15 cellular contexts compared by ENCODE assay signal in genomic region chr10:909831-910230, GRCh38. TPM values are rescaled to one million over a fixed set of nuclear protein-coding genes. Genes with fewer than 3 reads are reported as not detected.
DNase-seq lines count a peak whose midpoint lies in the region; ATAC-seq, FAIRE-seq and TF ChIP-seq lines count a peak whose summit lies in the region.
"Had no signal": no experiment of that assay in that cellular context is flagged by ENCODE, and none has a peak within 500 bp of the region (broad histone marks: within the 10 kb centered on the region; RNA-seq: fewer than 3 reads in every experiment).

No MANE protein-coding gene starts in this region.

- H3K27me3 Mint-ChIP-seq in astrocyte (ENCODE audit: low read depth, unreplicated experiment) (no peaks in the 10 kb centered on the region), CD14-positive monocyte (ENCODE audit: low read depth in 3 of 3) (peaks cover 0 to 5% (median 0%) of the 10 kb centered on the region in 3 donors)
- H3K27me3 Mint-ChIP-seq: naive B cell had no signal

- H4K20me1 ChIP-seq in astrocyte (ENCODE audit: insufficient read depth, low read length) (peaks cover 80% of the 10 kb centered on the region), PC-3 (ENCODE audit: low read length) (no peaks in the 10 kb centered on the region)

- H3K9me2 ChIP-seq in PC-3 (replicated peaks; ENCODE audit: low read length) = no peaks in the 10 kb centered on the region

- POLR2A ChIA-PET in PC-3 (lab: Charles Lee; ENCODE audit: unreplicated experiment) = no interaction called here

- H3K36me3 ChIP-seq in astrocyte (ENCODE audit: insufficient read depth, low read length) (peaks cover 3% of the 10 kb centered on the region), vagina (peaks cover 0 to 9% of the 10 kb centered on the region in 2 donors), Peyer's patch (peaks cover 0 to 19% (median 0%) of the 10 kb centered on the region in 3 donors), PC-3 (ENCODE audit: low read depth, low read length) (no peaks in the 10 kb centered on the region)

- H3K9me3 ChIP-seq in astrocyte (ENCODE audit: insufficient read depth, low read depth, low read length) (no peaks in the 10 kb centered on the region), right cardiac atrium (ENCODE audit: control insufficient read depth, low read length) (no peaks in the 10 kb centered on the region), vagina (no peaks in the 10 kb centered on the region), Peyer's patch (no peaks in the 10 kb centered on the region), PC-3 (ENCODE audit: low read length) (no peaks in the 10 kb centered on the region)
- H3K9me3 ChIP-seq: suprapubic skin had no signal

- TF ChIP-seq CTCF in astrocyte (IDR thresholded peaks at IDR 0.05; ENCODE audit: insufficient read depth, low read depth, low read length) (no peak), CD14-positive monocyte (IDR thresholded peaks at IDR 0.05) (no peak), vagina (IDR thresholded peaks at IDR 0.05) (no peak), Peyer's patch (IDR thresholded peaks at IDR 0.05) (no peak), PC-3 (conservative IDR thresholded peaks at IDR 0.05; ENCODE audit: low read depth, low read length) (no peak)

- intact Hi-C loops in right cardiac atrium (cut with DNase I) (no loop called here), CD14-positive monocyte (cut with micrococcal nuclease) (no loop called here), vagina (cut with DNase I) (no loop called here), PC-3 (cut with micrococcal nuclease) (no loop called here)

- H3K4me3 Mint-ChIP-seq in astrocyte (ENCODE audit: unreplicated experiment) (no peak overlapping the region), CD14-positive monocyte (no peak overlapping the region)
- H3K4me3 Mint-ChIP-seq: naive B cell; T-helper 1 cell treated with Interleukin-12 subunit alpha and Interleukin-12 subunit beta and Interleukin-4 antibody, amounts not matched to agents 30 μg/mL and 1 μg/mL, for 36 hours had no signal

- H3K4me2 ChIP-seq in astrocyte (ENCODE audit: low read length) (no peak overlapping the region), PC-3 (ENCODE audit: low read length) (no peak overlapping the region)

- H2AFZ ChIP-seq in astrocyte (ENCODE audit: low read depth, low read length) (no peak overlapping the region), PC-3 (ENCODE audit: low read length) (no peak overlapping the region)

- H3K27ac ChIP-seq in astrocyte (ENCODE audit: low read depth, low read length) = peak overlapping the region; percentile 13
- H3K27ac ChIP-seq in right cardiac atrium (ENCODE audit: low read length) = peak overlapping the region; percentile 55
- no peak overlapping the region for H3K27ac ChIP-seq in vagina
- H3K27ac ChIP-seq in Peyer's patch = no peak overlapping the region
- no peak overlapping the region for H3K27ac ChIP-seq in PC-3 (ENCODE audit: low read length)
- H3K27ac ChIP-seq: suprapubic skin had no signal

- CTCF ChIA-PET in PC-3 (lab: Charles Lee) = no interaction called here

- peaks cover 40% of the 10 kb centered on the region for H3K4me1 Mint-ChIP-seq in astrocyte (ENCODE audit: low read depth, unreplicated experiment)
- no peaks in the 10 kb centered on the region for H3K4me1 Mint-ChIP-seq in CD14-positive monocyte

- H3K27ac Mint-ChIP-seq in astrocyte (ENCODE audit: unreplicated experiment) = peak overlapping the region; percentile 76
- H3K27ac Mint-ChIP-seq in CD14-positive monocyte = peak overlapping the region in 2 of 7 donors; percentile 21 to 44
- H3K27ac Mint-ChIP-seq: T-helper 1 cell treated with Interleukin-12 subunit alpha and Interleukin-12 subunit beta and Interleukin-4 antibody, amounts not matched to agents 30 μg/mL and 1 μg/mL, for 36 hours had no signal

- H3K27me3 ChIP-seq in astrocyte (ENCODE audit: insufficient read depth, low read length) (no peaks in the 10 kb centered on the region), right cardiac atrium (ENCODE audit: control insufficient read depth, insufficient read depth) (no peaks in the 10 kb centered on the region), vagina (no peaks in the 10 kb centered on the region), Peyer's patch (no peaks in the 10 kb centered on the region), PC-3 (ENCODE audit: low read length) (no peaks in the 10 kb centered on the region)
- H3K27me3 ChIP-seq: suprapubic skin had no signal

- peak; percentile 20 for DNase-seq in ELF-1 (ENCODE audit: low read depth, low spot score)
- DNase-seq in astrocyte (ENCODE audit: low read depth) = peak; percentile 66
- no peak for DNase-seq in right cardiac atrium
- peak; percentile 60 for DNase-seq in renal cortical epithelial cell (ENCODE audit: low read depth)
- DNase-seq in CD14-positive monocyte (ENCODE audit: low spot score) = no peak
- no peak for DNase-seq in vagina (ENCODE audit: extremely low spot score in 2 of 2)
- no peak for DNase-seq in Peyer's patch
- DNase-seq in PC-3 = no peak
- DNase-seq: activated CD8-positive, alpha-beta memory T cell treated with anti-CD3 and anti-CD28 coated beads, Interleukin-2, amount 50 U/mL, for 4 hours; cortex of kidney; hippocampal formation; naive B cell; NCI-H526 had no signal

- no peak for FAIRE-seq in astrocyte (lab: Jason Lieb, UNC)

- TF ChIP-seq POLR2A in vagina (IDR thresholded peaks at IDR 0.05) (no peak), Peyer's patch (IDR thresholded peaks at IDR 0.05) (no peak)

- peaks cover 3% of the 10 kb centered on the region for H3K4me1 ChIP-seq in astrocyte (ENCODE audit: insufficient read depth, low read length)
- H3K4me1 ChIP-seq in right cardiac atrium (ENCODE audit: control insufficient read depth, insufficient read depth, low read length) = peaks cover 6% of the 10 kb centered on the region
- H3K4me1 ChIP-seq in vagina = no peaks in the 10 kb centered on the region
- H3K4me1 ChIP-seq in Peyer's patch = no peaks in the 10 kb centered on the region
- no peaks in the 10 kb centered on the region for H3K4me1 ChIP-seq in PC-3 (ENCODE audit: insufficient read depth, low read length)
- H3K4me1 ChIP-seq: suprapubic skin had no signal

- BruUV-seq in PC-3 (replicated peaks; lab: Mats Ljungman, UMichigan) = no TSS peak

- H3K79me2 ChIP-seq in astrocyte (ENCODE audit: insufficient read depth, low read length) (peaks cover 88% of the 10 kb centered on the region), PC-3 (ENCODE audit: low read length) (peaks cover 52% of the 10 kb centered on the region)

- H3K9me3 Mint-ChIP-seq in astrocyte (ENCODE audit: unreplicated experiment) (no peaks in the 10 kb centered on the region), CD14-positive monocyte (no peaks in the 10 kb centered on the region)
- H3K9me3 Mint-ChIP-seq: naive B cell; T-helper 1 cell treated with Interleukin-12 subunit alpha and Interleukin-12 subunit beta and Interleukin-4 antibody, amounts not matched to agents 30 μg/mL and 1 μg/mL, for 36 hours had no signal

- H3F3A ChIP-seq in PC-3 (ENCODE audit: low read length, unreplicated experiment) = no peaks in the 10 kb centered on the region

- H3K36me3 Mint-ChIP-seq in astrocyte (ENCODE audit: low read depth, unreplicated experiment) = peaks cover 5% of the 10 kb centered on the region
- H3K36me3 Mint-ChIP-seq in CD14-positive monocyte = peaks cover 42 to 67% of the 10 kb centered on the region in 2 donors

- H3K9ac ChIP-seq in astrocyte (ENCODE audit: low read length) (no peak overlapping the region), PC-3 (ENCODE audit: low read length) (no peak overlapping the region)

- H3K4me3 ChIP-seq in astrocyte (ENCODE audit: insufficient read depth, low read depth, low read length) = no peak overlapping the region
- H3K4me3 ChIP-seq in right cardiac atrium (ENCODE audit: low read length) = no peak overlapping the region
- H3K4me3 ChIP-seq in vagina = no peak overlapping the region
- H3K4me3 ChIP-seq in Peyer's patch = no peak overlapping the region
- H3K4me3 ChIP-seq in PC-3 (ENCODE audit: low read length) = no peak overlapping the region
- H3K4me3 ChIP-seq: suprapubic skin had no signal

- whole genome bisulfite sequencing in right cardiac atrium = 42% methylated on average over 3 of the region's 3 CpGs

- ATAC-seq in right cardiac atrium = peak; percentile 56 to 72
- no peak for ATAC-seq in PC-3

RNA-seq across cellular contexts. Expression of gene LARP4B, which starts 21.7 kb away (rescaled TPM):
- total RNA-seq in astrocyte (97.3 and 101 TPM in 2 replicates), right cardiac atrium (10 to 100 TPM; 46.9 to 59.3 (median 50.5) TPM), renal cortical epithelial cell (29.9 and 45.1 TPM in 2 replicates), vagina (78.3 TPM), Peyer's patch (100 to 1,000 TPM in 2 of 4 donors, 10 to 100 TPM in 2; 77.2 to 106 (median 93.3) TPM), PC-3 (2014; rRNA removed) (32.7 and 33.9 TPM in 2 replicates)
- polyA plus RNA-seq in right cardiac atrium (12.1 TPM), CD14-positive monocyte (10 to 100 TPM; 17.2 to 33.0 TPM)

Comparison
In these comparisons a context has a peak if more than half of its experiments do, and no peak if none do; other contexts are left out.
1. DNase-seq: peak in ELF-1 (single experiment), astrocyte (single experiment) and renal cortical epithelial cell (single experiment); none in right cardiac atrium (0 of 3), CD14-positive monocyte (single experiment), vagina (0 of 2), Peyer's patch (0 of 3) and PC-3 (single experiment).
2. H3K27ac ChIP-seq: peak in astrocyte (single experiment) and right cardiac atrium (single experiment); none in vagina (single experiment), Peyer's patch (0 of 4) and PC-3 (single experiment).